Comparison of ENCODE assay signal across 20 cellular contexts in the genomic region with DNA sequence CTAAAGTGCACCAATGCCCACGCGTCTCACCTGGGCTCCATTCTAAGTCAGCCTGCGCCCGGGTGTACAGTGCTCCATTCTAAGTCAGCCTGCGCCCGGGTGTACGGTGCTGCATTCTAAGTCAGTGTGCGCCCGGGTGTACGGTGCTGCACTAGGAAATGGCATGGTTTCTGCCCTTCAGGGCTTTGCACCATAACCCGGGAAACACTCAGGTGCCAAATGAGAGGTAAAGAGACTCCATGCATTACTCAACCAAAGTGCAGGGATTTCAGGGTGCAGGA. TPM values are rescaled to one million over a fixed set of nuclear protein-coding genes. Genes with fewer than 3 reads are reported as not detected.
A peak's percentile ranks its signal among the peaks of the same experiment; 100 is the strongest.
DNase-seq lines count a peak whose midpoint lies in the region; ATAC-seq, FAIRE-seq and TF ChIP-seq lines count a peak whose summit lies in the region.
"Had no signal": no experiment of that assay in that cellular context is flagged by ENCODE, and none has a peak within 500 bp of the region (broad histone marks: within the 10 kb centered on the region; RNA-seq: fewer than 3 reads in every experiment).

No MANE protein-coding gene starts in this region.

- H4K20me1 ChIP-seq in BLaER1: no peaks in the 10 kb centered on the region

- no peaks in the 10 kb centered on the region for H3K27me3 Mint-ChIP-seq in T-helper 1 cell treated with Interleukin-12 subunit alpha and Interleukin-12 subunit beta and Interleukin-4 antibody, amounts not matched to agents 30 μg/mL and 1 μg/mL, for 36 hours (ENCODE audit: low read depth)
- H3K27me3 Mint-ChIP-seq in activated naive CD8-positive, alpha-beta T cell treated with anti-CD3 and anti-CD28 coated beads, Interleukin-2, amount 10 ng/mL, durations not matched to agents 7 days and 5 days: no peaks in the 10 kb centered on the region

- H3K9me3 ChIP-seq in A549 (no peaks in the 10 kb centered on the region), BLaER1 (no peaks in the 10 kb centered on the region), ovary (no peaks in the 10 kb centered on the region)
- H3K9me3 ChIP-seq: ascending aorta, neutrophil, upper lobe of right lung had no signal

- intact Hi-C loops in ovary (cut with DNase I): loop anchor here in 1 of 4 donors (5.0 kb wide), 1 partner anchor 60 kb away; no protein-coding TSS in a partner anchor

- TF ChIP-seq RAD21 in A549 (conservative IDR thresholded peaks at IDR 0.05 in 1 of 2, IDR thresholded peaks at IDR 0.05 in 1 of 2): no peak

- H3K4me2 ChIP-seq in A549 (no peak overlapping the region), BLaER1 (peak overlapping the region; percentile 89)

- peaks cover 6% of the 10 kb centered on the region for H3K36me3 Mint-ChIP-seq in T-helper 1 cell treated with Interleukin-12 subunit alpha and Interleukin-12 subunit beta and Interleukin-4 antibody, amounts not matched to agents 30 μg/mL and 1 μg/mL, for 36 hours (ENCODE audit: low read depth)
- H3K36me3 Mint-ChIP-seq in activated naive CD8-positive, alpha-beta T cell treated with anti-CD3 and anti-CD28 coated beads, Interleukin-2, amount 10 ng/mL, durations not matched to agents 7 days and 5 days: peaks cover 11% of the 10 kb centered on the region

- H3K27me3 ChIP-seq in BLaER1 (peaks cover 3% of the 10 kb centered on the region; the same call in 1 of the 2 replicates), ovary (no peaks in the 10 kb centered on the region)
- H3K27me3 ChIP-seq: ascending aorta, neutrophil, upper lobe of right lung had no signal

- H3K36me3 ChIP-seq in BLaER1 (no peaks in the 10 kb centered on the region), ovary (no peaks in the 10 kb centered on the region)
- H3K36me3 ChIP-seq: upper lobe of right lung had no signal

- CTCF ChIA-PET in A549 (lab: Yijun Ruan, JAX): interaction anchor here (1.2 to 1.5 kb wide), 3 partner anchors 10 to 28 kb away, joined by 3 to 4 read pairs (median 3); no protein-coding TSS in a partner anchor

- H3K4me3 ChIP-seq in A549 (no peak overlapping the region), BLaER1 (0 out of 2 replicates have a peak overlapping the region, but pooled peaks have one; percentile 22), ovary (no peak overlapping the region)
- H3K4me3 ChIP-seq: ascending aorta, GM23248, lung, SK-N-MC, upper lobe of right lung had no signal

- WGBS in A549 (ENCODE audit: missing lambda C conversion rate): 94% methylated on average over 11 of the region's 11 CpGs
- WGBS in ovary, 3 donors: 83 to 88% (median 88%) methylated on average over 10 to 11 of the region's 11 CpGs

- POLR2A ChIA-PET in A549 (lab: Yijun Ruan, JAX): no interaction called here
- POLR2A ChIA-PET in activated naive CD8-positive, alpha-beta T cell treated with anti-CD3 and anti-CD28 coated beads, Interleukin-2, amount 10 ng/mL, durations not matched to agents 7 days and 5 days (lab: Charles Lee): interaction anchor here (0.7 to 2.9 kb wide), 14 partner anchors 8 to 190 kb away, joined by 3 to 17 read pairs (median 4); a partner anchor contains a TSS

- H3K9ac ChIP-seq in BLaER1: no peak overlapping the region
- H3K9ac ChIP-seq: GM23248 had no signal

- DNase-seq in A549 (ENCODE audit: low read depth in 1 of 2, low spot score in 1 of 2) (no peak), NCI-H2107 (lab: John Stamatoyannopoulos, UW) (no peak), ovary (no peak), NCI-H1694 treated with DMSO at 0.1 percent for 48 hours (lab: John Stamatoyannopoulos, UW) (no peak)
- no peak for DNase-seq in activated naive CD8-positive, alpha-beta T cell treated with anti-CD3 and anti-CD28 coated beads, Interleukin-2, amount 10 ng/mL, durations not matched to agents 7 days and 5 days
- DNase-seq: GF-D8, GM23248, KBM-7, NCI-H1417 treated with DMSO at 0.1 percent for 48 hours, NCI-H446 treated with DMSO at 0.1 percent for 48 hours, substantia nigra, upper lobe of right lung had no signal

- no peak overlapping the region for H3K4me3 Mint-ChIP-seq in T-helper 1 cell treated with Interleukin-12 subunit alpha and Interleukin-12 subunit beta and Interleukin-4 antibody, amounts not matched to agents 30 μg/mL and 1 μg/mL, for 36 hours
- peak overlapping the region; percentile 77 for H3K4me3 Mint-ChIP-seq in activated naive CD8-positive, alpha-beta T cell treated with anti-CD3 and anti-CD28 coated beads, Interleukin-2, amount 10 ng/mL, durations not matched to agents 7 days and 5 days

- H3K27ac ChIP-seq in A549: no peak overlapping the region
- 0 out of 2 replicates have a peak overlapping the region, but pooled peaks have one; percentile 11 for H3K27ac ChIP-seq in BLaER1
- no peak overlapping the region for H3K27ac ChIP-seq in ovary
- H3K27ac ChIP-seq: ascending aorta, GM23248, neutrophil, SK-N-MC, upper lobe of right lung had no signal

- no peak for FAIRE-seq in A549 (lab: Jason Lieb, UNC)
- FAIRE-seq: endometrium had no signal

- H3K27ac Mint-ChIP-seq in T-helper 1 cell treated with Interleukin-12 subunit alpha and Interleukin-12 subunit beta and Interleukin-4 antibody, amounts not matched to agents 30 μg/mL and 1 μg/mL, for 36 hours: peak overlapping the region; percentile 89
- H3K27ac Mint-ChIP-seq in activated naive CD8-positive, alpha-beta T cell treated with anti-CD3 and anti-CD28 coated beads, Interleukin-2, amount 10 ng/mL, durations not matched to agents 7 days and 5 days: peak overlapping the region; percentile 99

- TF ChIP-seq POLR2A in A549 (IDR thresholded peaks at IDR 0.05; ENCODE audit: low read length) (no peak), ovary (IDR thresholded peaks at IDR 0.05) (no peak)

- peaks cover 29% of the 10 kb centered on the region for H3K4me1 Mint-ChIP-seq in T-helper 1 cell treated with Interleukin-12 subunit alpha and Interleukin-12 subunit beta and Interleukin-4 antibody, amounts not matched to agents 30 μg/mL and 1 μg/mL, for 36 hours (ENCODE audit: low read depth)
- peaks cover 36% of the 10 kb centered on the region for H3K4me1 Mint-ChIP-seq in activated naive CD8-positive, alpha-beta T cell treated with anti-CD3 and anti-CD28 coated beads, Interleukin-2, amount 10 ng/mL, durations not matched to agents 7 days and 5 days

- no peak for TF ChIP-seq CTCF in A549 (IDR thresholded peaks at IDR 0.05)
- TF ChIP-seq CTCF in ovary (IDR thresholded peaks at IDR 0.05): no peak

- H3K9me3 Mint-ChIP-seq in T-helper 1 cell treated with Interleukin-12 subunit alpha and Interleukin-12 subunit beta and Interleukin-4 antibody, amounts not matched to agents 30 μg/mL and 1 μg/mL, for 36 hours: no peaks in the 10 kb centered on the region
- H3K9me3 Mint-ChIP-seq in activated naive CD8-positive, alpha-beta T cell treated with anti-CD3 and anti-CD28 coated beads, Interleukin-2, amount 10 ng/mL, durations not matched to agents 7 days and 5 days: no peaks in the 10 kb centered on the region

- ATAC-seq in A549 (peak; percentile 18 to 48; a peak in 2 of 6 replicates), HG03354 (IDR thresholded peaks at IDR 0.05; ENCODE audit: poor library complexity, severe bottlenecking, unreplicated experiment) (no peak)
- peak; percentile 30 for ATAC-seq in activated naive CD8-positive, alpha-beta T cell treated with anti-CD3 and anti-CD28 coated beads, Interleukin-2, amount 10 ng/mL, durations not matched to agents 7 days and 5 days (ENCODE audit: low read depth)

- H3K4me1 ChIP-seq in A549 (no peaks in the 10 kb centered on the region), BLaER1 (peaks cover 40% of the 10 kb centered on the region), ovary (ENCODE audit: insufficient read depth) (no peaks in the 10 kb centered on the region)
- H3K4me1 ChIP-seq: ascending aorta, upper lobe of right lung had no signal

- TF ChIP-seq EP300 in A549 (IDR thresholded peaks at IDR 0.05) (no peak), ovary (IDR thresholded peaks at IDR 0.05) (no peak)

TF ChIP-seq in A549, 52 proteins besides CTCF, POLR2A, EP300 and RAD21:
- no peak for TF ChIP-seq NR3C1 (IDR thresholded peaks at IDR 0.05)
- TF ChIP-seq, protein P1, sequence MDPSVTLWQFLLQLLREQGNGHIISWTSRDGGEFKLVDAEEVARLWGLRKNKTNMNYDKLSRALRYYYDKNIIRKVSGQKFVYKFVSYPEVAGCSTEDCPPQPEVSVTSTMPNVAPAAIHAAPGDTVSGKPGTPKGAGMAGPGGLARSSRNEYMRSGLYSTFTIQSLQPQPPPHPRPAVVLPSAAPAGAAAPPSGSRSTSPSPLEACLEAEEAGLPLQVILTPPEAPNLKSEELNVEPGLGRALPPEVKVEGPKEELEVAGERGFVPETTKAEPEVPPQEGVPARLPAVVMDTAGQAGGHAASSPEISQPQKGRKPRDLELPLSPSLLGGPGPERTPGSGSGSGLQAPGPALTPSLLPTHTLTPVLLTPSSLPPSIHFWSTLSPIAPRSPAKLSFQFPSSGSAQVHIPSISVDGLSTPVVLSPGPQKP (IDR thresholded peaks at IDR 0.05; ENCODE audit: low read depth, low read length): no peak
- TF ChIP-seq HDAC2 (IDR thresholded peaks at IDR 0.05): no peak

RNA-seq across cellular contexts. Expression of a gene that starts 29.2 kb away (rescaled TPM):
- 12.9 and 16.3 TPM in 2 replicates for polyA plus RNA-seq in A549 (2011; rRNA removed)
- 107 and 146 TPM in 2 replicates for polyA plus RNA-seq in A549 (2012; cell fraction: cytosol; rRNA removed)
- 443 and 799 TPM in 2 replicates for polyA plus RNA-seq in A549 (2012; cell fraction: nucleus; rRNA removed)
- 114 to 169 TPM (median 144 TPM) in 3 replicates for polyA plus RNA-seq in A549 (2017; fragmentation: RNase III; extraction: RNeasy Plus Mini Kit Qiagen cat#74134 plus additional on column Dnase treatment)
- 16.9 and 37.7 TPM in 2 replicates for polyA minus RNA-seq in A549 (2011; rRNA and poly(A)+ RNA removed)
- 100 to 1,000 TPM; 154 to 163 TPM for total RNA-seq in activated naive CD8-positive, alpha-beta T cell treated with anti-CD3 and anti-CD28 coated beads, Interleukin-2, amount 10 ng/mL, durations not matched to agents 7 days and 5 days
- total RNA-seq in ovary: 100 to 1,000 TPM in 1 of 7 donors, 10 to 100 TPM in 5, 1 to 10 TPM in 1; 9.8 to 168 (median 53.8) TPM
- 10 to 100 TPM in 1 of 2 donors, 1 to 10 TPM in 1; 1.3 to 16.0 TPM for polyA plus RNA-seq in ovary
